In genomic region chr10:26269754-26270153, GRCh38 we compare ENCODE assay signal across 8 cellular contexts. TPM values are rescaled to one million over a fixed set of nuclear protein-coding genes. Genes with fewer than 3 reads are reported as not detected.
A peak's percentile ranks its signal among the peaks of the same experiment; 100 is the strongest.
DNase-seq lines count a peak whose midpoint lies in the region; ATAC-seq and TF ChIP-seq lines count a peak whose summit lies in the region.

No MANE protein-coding gene starts in this region.

- H3K4me1 ChIP-seq in OCI-LY7 (ENCODE audit: insufficient read depth, low read length, poor library complexity, severe bottlenecking) = no peaks in the 10 kb centered on the region

- CTCF ChIA-PET in OCI-LY7 (lab: Charles Lee; ENCODE audit: unreplicated experiment) = interaction anchor here (1.6 kb wide), 1 partner anchor 394 kb away, joined by 6 read pairs; no protein-coding TSS in a partner anchor

- intact Hi-C loops in OCI-LY7 (cut with micrococcal nuclease; ENCODE audit: unreplicated experiment) = loop anchor here (2.0 to 5.0 kb wide), 2 partner anchors 395 to 512 kb away; no protein-coding TSS in a partner anchor

- no peaks in the 10 kb centered on the region for H4K20me1 ChIP-seq in OCI-LY7 (ENCODE audit: insufficient read depth, low read length)

- H3K36me3 Mint-ChIP-seq in stimulated activated memory B cell treated with anti-CD40 and anti-IgM and Interleukin-4, amounts not matched to agents 10 μg/mL and 1 μg/mL and 100 μg/mL, for 72 hours = no peaks in the 10 kb centered on the region

- H3K27ac ChIP-seq in OCI-LY7 (ENCODE audit: low read depth, low read length, poor library complexity, severe bottlenecking) = no peak overlapping the region

- H3K27me3 Mint-ChIP-seq in stimulated activated memory B cell treated with anti-CD40 and anti-IgM and Interleukin-4, amounts not matched to agents 10 μg/mL and 1 μg/mL and 100 μg/mL, for 72 hours = peaks cover 22% of the 10 kb centered on the region

- no peaks in the 10 kb centered on the region for H3K36me3 ChIP-seq in OCI-LY7 (ENCODE audit: insufficient read depth, low read length)

- H3K4me2 ChIP-seq in OCI-LY7 (ENCODE audit: low read length) = no peak overlapping the region

- peak; percentile 80 for TF ChIP-seq CTCF in OCI-LY7 (conservative IDR thresholded peaks at IDR 0.05; ENCODE audit: low read length)

- no peak overlapping the region for H3K4me3 Mint-ChIP-seq in stimulated activated memory B cell treated with anti-CD40 and anti-IgM and Interleukin-4, amounts not matched to agents 10 μg/mL and 1 μg/mL and 100 μg/mL, for 72 hours

- DNase-seq in Caki2 (ENCODE audit: low read depth) (peak; percentile 17), OCI-LY7 (ENCODE audit: low spot score) (peak; percentile 71), iPS DF 4.7 (ENCODE audit: extremely low read depth, low spot score) (peak; percentile 44), cerebellar nuclear complex (lab: John Stamatoyannopoulos, UW) (no peak), NCI-H345 (lab: John Stamatoyannopoulos, UW) (no peak)
- DNase-seq in NK-92 treated with Interleukin-12 subunit alpha and Interleukin-12 subunit beta, amount 100 ng/mL, for 24 hours (lab: John Stamatoyannopoulos, UW) = no peak

- H3K27ac Mint-ChIP-seq in stimulated activated memory B cell treated with anti-CD40 and anti-IgM and Interleukin-4, amounts not matched to agents 10 μg/mL and 1 μg/mL and 100 μg/mL, for 72 hours = no peak overlapping the region

- H3K9me2 ChIP-seq in OCI-LY7 (ENCODE audit: insufficient read depth, low read length) = no peaks in the 10 kb centered on the region

- no peaks in the 10 kb centered on the region for H3K79me2 ChIP-seq in OCI-LY7 (ENCODE audit: insufficient read depth, low read depth, low read length)

- H3K9me3 ChIP-seq in OCI-LY7 (ENCODE audit: low read length) = no peaks in the 10 kb centered on the region

- no peaks in the 10 kb centered on the region for H3K4me1 Mint-ChIP-seq in stimulated activated memory B cell treated with anti-CD40 and anti-IgM and Interleukin-4, amounts not matched to agents 10 μg/mL and 1 μg/mL and 100 μg/mL, for 72 hours

- in situ Hi-C loops in Caki2 (cut with HindIII; ENCODE audit: low pct_unique_long_range_greater_than_20kb, low sequenced_read_pairs) = no loop called here

- POLR2A ChIA-PET in OCI-LY7 (lab: Charles Lee) = interaction anchor here (0.6 kb wide), 1 partner anchor 184 kb away, joined by 3 read pairs; no protein-coding TSS in a partner anchor

- no peak overlapping the region for H3K4me3 ChIP-seq in OCI-LY7 (ENCODE audit: low read depth, low read length, poor library complexity, severe bottlenecking)

- no peak overlapping the region for H2AFZ ChIP-seq in OCI-LY7 (ENCODE audit: low read length)

- no peaks in the 10 kb centered on the region for H3K9me3 Mint-ChIP-seq in stimulated activated memory B cell treated with anti-CD40 and anti-IgM and Interleukin-4, amounts not matched to agents 10 μg/mL and 1 μg/mL and 100 μg/mL, for 72 hours

- ATAC-seq in HG02885 (IDR thresholded peaks at IDR 0.05; ENCODE audit: poor library complexity, unreplicated experiment) = peak; percentile 59
- ATAC-seq in stimulated activated memory B cell treated with anti-CD40 and anti-IgM and Interleukin-4, amounts not matched to agents 10 μg/mL and 1 μg/mL and 100 μg/mL, for 72 hours = no peak

- no TSS peak for BruUV-seq in OCI-LY7 (replicated peaks; lab: Mats Ljungman, UMichigan)

RNA-seq across cellular contexts. Expression of gene GAD2, which starts 53.2 kb away (rescaled TPM):
- not detected in 2 replicates for total RNA-seq in Caki2 (2014; rRNA removed; shearing (Covaris generic); ENCODE audit: low replicate concordance)
- total RNA-seq in OCI-LY7 (2014; rRNA removed; shearing (Covaris generic)) = not detected in 2 replicates
- total RNA-seq in OCI-LY7 (2022) = not detected in 2 replicates

Comparison
In these comparisons a context has a peak if more than half of its experiments do, and no peak if none do; other contexts are left out.
1. DNase-seq: peak in Caki2 (single experiment), OCI-LY7 (single experiment) and iPS DF 4.7 (single experiment); none in cerebellar nuclear complex (0 of 2), NK-92 treated with Interleukin-12 subunit alpha and Interleukin-12 subunit beta, amount 100 ng/mL, for 24 hours (single experiment) and NCI-H345 (single experiment).